Comparison of ENCODE assay signal across 1 cellular context in the genomic region with DNA sequence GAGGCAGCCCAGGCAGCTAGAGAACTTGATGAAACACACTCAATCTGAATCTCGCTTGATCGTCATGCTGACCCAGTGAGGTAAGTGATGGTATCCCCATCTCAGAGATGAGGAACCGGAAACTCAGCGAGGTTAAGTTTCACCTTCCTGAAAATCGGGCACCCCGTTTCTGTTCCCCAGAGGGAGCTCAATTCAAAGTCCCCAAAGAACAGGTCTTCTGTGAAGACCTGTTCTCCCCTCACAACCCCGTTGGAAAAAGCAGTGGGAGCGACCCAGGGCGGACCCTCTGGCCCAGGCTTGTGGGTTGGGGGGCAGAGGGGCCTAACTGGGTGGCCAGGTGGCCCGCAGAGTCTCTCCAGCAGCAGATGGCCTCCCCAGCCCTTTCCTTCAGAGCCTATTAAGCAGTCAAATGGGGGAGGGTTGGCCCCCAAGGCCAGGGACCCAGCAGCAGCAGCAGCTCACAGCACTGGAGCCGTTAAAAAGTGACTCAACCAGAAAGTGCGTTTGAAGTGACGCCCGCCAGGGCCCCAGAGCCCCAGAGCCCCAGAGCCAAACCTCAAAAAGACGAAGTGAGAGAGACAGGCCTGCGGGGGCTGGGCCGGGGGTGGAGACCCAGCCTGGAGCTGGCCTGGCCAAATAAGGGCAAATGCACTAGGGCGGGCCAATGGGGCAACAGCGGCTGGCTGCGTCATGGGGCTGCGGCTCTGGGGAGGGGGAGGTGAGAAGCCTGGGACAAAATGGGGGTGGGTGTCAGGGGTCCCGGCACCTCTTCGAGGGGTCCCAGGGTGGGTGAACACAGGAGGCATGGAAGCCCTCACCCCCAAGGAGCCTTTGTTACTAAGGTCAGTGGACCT.
TF ChIP-seq lines count a peak whose summit lies in the region.

No MANE protein-coding gene starts in this region.

TF ChIP-seq in K562, 482 proteins besides CTCF, POLR2A, EP300 and RAD21 (continued from another document and continues in another):
- TF ChIP-seq, protein P1, sequence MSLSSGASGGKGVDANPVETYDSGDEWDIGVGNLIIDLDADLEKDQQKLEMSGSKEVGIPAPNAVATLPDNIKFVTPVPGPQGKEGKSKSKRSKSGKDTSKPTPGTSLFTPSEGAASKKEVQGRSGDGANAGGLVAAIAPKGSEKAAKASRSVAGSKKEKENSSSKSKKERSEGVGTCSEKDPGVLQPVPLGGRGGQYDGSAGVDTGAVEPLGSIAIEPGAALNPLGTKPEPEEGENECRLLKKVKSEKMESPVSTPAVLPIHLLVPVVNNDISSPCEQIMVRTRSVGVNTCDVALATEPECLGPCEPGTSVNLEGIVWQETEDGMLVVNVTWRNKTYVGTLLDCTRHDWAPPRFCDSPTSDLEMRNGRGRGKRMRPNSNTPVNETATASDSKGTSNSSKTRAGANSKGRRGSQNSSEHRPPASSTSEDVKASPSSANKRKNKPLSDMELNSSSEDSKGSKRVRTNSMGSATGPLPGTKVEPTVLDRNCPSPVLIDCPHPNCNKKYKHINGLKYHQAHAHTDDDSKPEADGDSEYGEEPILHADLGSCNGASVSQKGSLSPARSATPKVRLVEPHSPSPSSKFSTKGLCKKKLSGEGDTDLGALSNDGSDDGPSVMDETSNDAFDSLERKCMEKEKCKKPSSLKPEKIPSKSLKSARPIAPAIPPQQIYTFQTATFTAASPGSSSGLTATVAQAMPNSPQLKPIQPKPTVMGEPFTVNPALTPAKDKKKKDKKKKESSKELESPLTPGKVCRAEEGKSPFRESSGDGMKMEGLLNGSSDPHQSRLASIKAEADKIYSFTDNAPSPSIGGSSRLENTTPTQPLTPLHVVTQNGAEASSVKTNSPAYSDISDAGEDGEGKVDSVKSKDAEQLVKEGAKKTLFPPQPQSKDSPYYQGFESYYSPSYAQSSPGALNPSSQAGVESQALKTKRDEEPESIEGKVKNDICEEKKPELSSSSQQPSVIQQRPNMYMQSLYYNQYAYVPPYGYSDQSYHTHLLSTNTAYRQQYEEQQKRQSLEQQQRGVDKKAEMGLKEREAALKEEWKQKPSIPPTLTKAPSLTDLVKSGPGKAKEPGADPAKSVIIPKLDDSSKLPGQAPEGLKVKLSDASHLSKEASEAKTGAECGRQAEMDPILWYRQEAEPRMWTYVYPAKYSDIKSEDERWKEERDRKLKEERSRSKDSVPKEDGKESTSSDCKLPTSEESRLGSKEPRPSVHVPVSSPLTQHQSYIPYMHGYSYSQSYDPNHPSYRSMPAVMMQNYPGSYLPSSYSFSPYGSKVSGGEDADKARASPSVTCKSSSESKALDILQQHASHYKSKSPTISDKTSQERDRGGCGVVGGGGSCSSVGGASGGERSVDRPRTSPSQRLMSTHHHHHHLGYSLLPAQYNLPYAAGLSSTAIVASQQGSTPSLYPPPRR (CRISPR knock-in tag; IDR thresholded peaks at IDR 0.05; ENCODE audit: borderline replicate concordance): no peak
- no peak for TF ChIP-seq CAMTA2 (CRISPR knock-in tag; conservative IDR thresholded peaks at IDR 0.05)
- TF ChIP-seq, protein P2, sequence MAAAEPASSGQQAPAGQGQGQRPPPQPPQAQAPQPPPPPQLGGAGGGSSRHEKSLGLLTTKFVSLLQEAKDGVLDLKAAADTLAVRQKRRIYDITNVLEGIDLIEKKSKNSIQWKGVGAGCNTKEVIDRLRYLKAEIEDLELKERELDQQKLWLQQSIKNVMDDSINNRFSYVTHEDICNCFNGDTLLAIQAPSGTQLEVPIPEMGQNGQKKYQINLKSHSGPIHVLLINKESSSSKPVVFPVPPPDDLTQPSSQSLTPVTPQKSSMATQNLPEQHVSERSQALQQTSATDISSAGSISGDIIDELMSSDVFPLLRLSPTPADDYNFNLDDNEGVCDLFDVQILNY (CRISPR knock-in tag; IDR thresholded peaks at IDR 0.05): 0 out of 2 replicates have a peak, but pooled peaks have one; percentile 34
- TF ChIP-seq, protein P3, sequence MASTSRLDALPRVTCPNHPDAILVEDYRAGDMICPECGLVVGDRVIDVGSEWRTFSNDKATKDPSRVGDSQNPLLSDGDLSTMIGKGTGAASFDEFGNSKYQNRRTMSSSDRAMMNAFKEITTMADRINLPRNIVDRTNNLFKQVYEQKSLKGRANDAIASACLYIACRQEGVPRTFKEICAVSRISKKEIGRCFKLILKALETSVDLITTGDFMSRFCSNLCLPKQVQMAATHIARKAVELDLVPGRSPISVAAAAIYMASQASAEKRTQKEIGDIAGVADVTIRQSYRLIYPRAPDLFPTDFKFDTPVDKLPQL (IDR thresholded peaks at IDR 0.05; ENCODE audit: extremely low read depth, insufficient read length): peak; percentile 20
- no peak for TF ChIP-seq RBM25 (IDR thresholded peaks at IDR 0.05; ENCODE audit: low read depth, low read length, severe bottlenecking)
- peak; percentile 40; the same call in 1 of the 2 replicates for TF ChIP-seq NFE2 (IDR thresholded peaks at IDR 0.05; ENCODE audit: low read depth)
- peak; percentile 51 for TF ChIP-seq FOS (IDR thresholded peaks at IDR 0.05; ENCODE audit: extremely low read depth, insufficient read length)
- TF ChIP-seq SMAD4 (CRISPR knock-in tag; conservative IDR thresholded peaks at IDR 0.05): peak; percentile 44; the same call in 1 of the 2 replicates
- TF ChIP-seq RB1 (IDR thresholded peaks at IDR 0.05; ENCODE audit: low read depth): peak; percentile 49; the same call in 1 of the 2 replicates
- TF ChIP-seq SAFB (IDR thresholded peaks at IDR 0.05; ENCODE audit: borderline replicate concordance, low read depth, low read length): no peak
- no peak for TF ChIP-seq ZNF239 (CRISPR knock-in tag; IDR thresholded peaks at IDR 0.05)
- TF ChIP-seq HNRNPK (IDR thresholded peaks at IDR 0.05; ENCODE audit: low read depth, low read length, poor library complexity, severe bottlenecking): no peak
- TF ChIP-seq YY1 (IDR thresholded peaks at IDR 0.05; ENCODE audit: borderline replicate concordance in 1 of 3, control insufficient read depth in 1 of 3, extremely low read depth in 1 of 3, insufficient read depth in 3 of 3, insufficient read length in 1 of 3, insufficient replicate concordance in 2 of 3, low read depth in 1 of 3, low read length in 2 of 3): peak in 2 of 3 experiments; percentile 32 to 55
- TF ChIP-seq ZNF165 (CRISPR knock-in tag; IDR thresholded peaks at IDR 0.05; ENCODE audit: borderline replicate concordance): no peak
- no peak for TF ChIP-seq ZC3H11A (IDR thresholded peaks at IDR 0.05; ENCODE audit: low read depth, low read length)
- peak; percentile 87; the same call in 1 of the 2 replicates for TF ChIP-seq FOXK1 (CRISPR knock-in tag; IDR thresholded peaks at IDR 0.05; ENCODE audit: borderline replicate concordance)
- TF ChIP-seq, protein P4, sequence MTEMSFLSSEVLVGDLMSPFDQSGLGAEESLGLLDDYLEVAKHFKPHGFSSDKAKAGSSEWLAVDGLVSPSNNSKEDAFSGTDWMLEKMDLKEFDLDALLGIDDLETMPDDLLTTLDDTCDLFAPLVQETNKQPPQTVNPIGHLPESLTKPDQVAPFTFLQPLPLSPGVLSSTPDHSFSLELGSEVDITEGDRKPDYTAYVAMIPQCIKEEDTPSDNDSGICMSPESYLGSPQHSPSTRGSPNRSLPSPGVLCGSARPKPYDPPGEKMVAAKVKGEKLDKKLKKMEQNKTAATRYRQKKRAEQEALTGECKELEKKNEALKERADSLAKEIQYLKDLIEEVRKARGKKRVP (CRISPR knock-in tag; IDR thresholded peaks at IDR 0.05): no peak
- no peak for TF ChIP-seq ZNF23 (CRISPR knock-in tag; IDR thresholded peaks at IDR 0.05)
- TF ChIP-seq ZNF707 (CRISPR knock-in tag; conservative IDR thresholded peaks at IDR 0.05): no peak
- no peak for TF ChIP-seq RBM34 (IDR thresholded peaks at IDR 0.05; ENCODE audit: borderline replicate concordance, insufficient read depth, low read length)
- TF ChIP-seq, protein P5, sequence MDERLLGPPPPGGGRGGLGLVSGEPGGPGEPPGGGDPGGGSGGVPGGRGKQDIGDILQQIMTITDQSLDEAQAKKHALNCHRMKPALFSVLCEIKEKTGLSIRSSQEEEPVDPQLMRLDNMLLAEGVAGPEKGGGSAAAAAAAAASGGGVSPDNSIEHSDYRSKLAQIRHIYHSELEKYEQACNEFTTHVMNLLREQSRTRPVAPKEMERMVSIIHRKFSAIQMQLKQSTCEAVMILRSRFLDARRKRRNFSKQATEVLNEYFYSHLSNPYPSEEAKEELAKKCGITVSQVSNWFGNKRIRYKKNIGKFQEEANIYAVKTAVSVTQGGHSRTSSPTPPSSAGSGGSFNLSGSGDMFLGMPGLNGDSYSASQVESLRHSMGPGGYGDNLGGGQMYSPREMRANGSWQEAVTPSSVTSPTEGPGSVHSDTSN (CRISPR knock-in tag; IDR thresholded peaks at IDR 0.05; ENCODE audit: low read depth): no peak
- TF ChIP-seq, protein P5 (tag; conservative IDR thresholded peaks at IDR 0.05; ENCODE audit: low read depth): peak; percentile 17; the same call in 1 of the 2 replicates
- peak; percentile 82 for TF ChIP-seq JUND (IDR thresholded peaks at IDR 0.05; ENCODE audit: borderline replicate concordance, low read depth, low read length)
- no peak; the same call in 2 of the 3 replicates for TF ChIP-seq JUND (tag; IDR thresholded peaks at IDR 0.05; ENCODE audit: borderline replicate concordance, low read depth, low read length)
- peak; percentile 62; the same call in 1 of the 2 replicates for TF ChIP-seq ESRRA (IDR thresholded peaks at IDR 0.05; ENCODE audit: borderline replicate concordance, low read depth)
- no peak for TF ChIP-seq HMG20A (CRISPR knock-in tag; conservative IDR thresholded peaks at IDR 0.05)
- TF ChIP-seq, protein P6, sequence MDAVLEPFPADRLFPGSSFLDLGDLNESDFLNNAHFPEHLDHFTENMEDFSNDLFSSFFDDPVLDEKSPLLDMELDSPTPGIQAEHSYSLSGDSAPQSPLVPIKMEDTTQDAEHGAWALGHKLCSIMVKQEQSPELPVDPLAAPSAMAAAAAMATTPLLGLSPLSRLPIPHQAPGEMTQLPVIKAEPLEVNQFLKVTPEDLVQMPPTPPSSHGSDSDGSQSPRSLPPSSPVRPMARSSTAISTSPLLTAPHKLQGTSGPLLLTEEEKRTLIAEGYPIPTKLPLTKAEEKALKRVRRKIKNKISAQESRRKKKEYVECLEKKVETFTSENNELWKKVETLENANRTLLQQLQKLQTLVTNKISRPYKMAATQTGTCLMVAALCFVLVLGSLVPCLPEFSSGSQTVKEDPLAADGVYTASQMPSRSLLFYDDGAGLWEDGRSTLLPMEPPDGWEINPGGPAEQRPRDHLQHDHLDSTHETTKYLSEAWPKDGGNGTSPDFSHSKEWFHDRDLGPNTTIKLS (IDR thresholded peaks at IDR 0.05; ENCODE audit: borderline replicate concordance, low read depth): no peak; the same call in 1 of the 2 replicates
- TF ChIP-seq SLC30A9 (CRISPR knock-in tag; IDR thresholded peaks at IDR 0.05): no peak
- no peak for TF ChIP-seq MCM5 (IDR thresholded peaks at IDR 0.05; ENCODE audit: low read depth)
- TF ChIP-seq, protein P7, sequence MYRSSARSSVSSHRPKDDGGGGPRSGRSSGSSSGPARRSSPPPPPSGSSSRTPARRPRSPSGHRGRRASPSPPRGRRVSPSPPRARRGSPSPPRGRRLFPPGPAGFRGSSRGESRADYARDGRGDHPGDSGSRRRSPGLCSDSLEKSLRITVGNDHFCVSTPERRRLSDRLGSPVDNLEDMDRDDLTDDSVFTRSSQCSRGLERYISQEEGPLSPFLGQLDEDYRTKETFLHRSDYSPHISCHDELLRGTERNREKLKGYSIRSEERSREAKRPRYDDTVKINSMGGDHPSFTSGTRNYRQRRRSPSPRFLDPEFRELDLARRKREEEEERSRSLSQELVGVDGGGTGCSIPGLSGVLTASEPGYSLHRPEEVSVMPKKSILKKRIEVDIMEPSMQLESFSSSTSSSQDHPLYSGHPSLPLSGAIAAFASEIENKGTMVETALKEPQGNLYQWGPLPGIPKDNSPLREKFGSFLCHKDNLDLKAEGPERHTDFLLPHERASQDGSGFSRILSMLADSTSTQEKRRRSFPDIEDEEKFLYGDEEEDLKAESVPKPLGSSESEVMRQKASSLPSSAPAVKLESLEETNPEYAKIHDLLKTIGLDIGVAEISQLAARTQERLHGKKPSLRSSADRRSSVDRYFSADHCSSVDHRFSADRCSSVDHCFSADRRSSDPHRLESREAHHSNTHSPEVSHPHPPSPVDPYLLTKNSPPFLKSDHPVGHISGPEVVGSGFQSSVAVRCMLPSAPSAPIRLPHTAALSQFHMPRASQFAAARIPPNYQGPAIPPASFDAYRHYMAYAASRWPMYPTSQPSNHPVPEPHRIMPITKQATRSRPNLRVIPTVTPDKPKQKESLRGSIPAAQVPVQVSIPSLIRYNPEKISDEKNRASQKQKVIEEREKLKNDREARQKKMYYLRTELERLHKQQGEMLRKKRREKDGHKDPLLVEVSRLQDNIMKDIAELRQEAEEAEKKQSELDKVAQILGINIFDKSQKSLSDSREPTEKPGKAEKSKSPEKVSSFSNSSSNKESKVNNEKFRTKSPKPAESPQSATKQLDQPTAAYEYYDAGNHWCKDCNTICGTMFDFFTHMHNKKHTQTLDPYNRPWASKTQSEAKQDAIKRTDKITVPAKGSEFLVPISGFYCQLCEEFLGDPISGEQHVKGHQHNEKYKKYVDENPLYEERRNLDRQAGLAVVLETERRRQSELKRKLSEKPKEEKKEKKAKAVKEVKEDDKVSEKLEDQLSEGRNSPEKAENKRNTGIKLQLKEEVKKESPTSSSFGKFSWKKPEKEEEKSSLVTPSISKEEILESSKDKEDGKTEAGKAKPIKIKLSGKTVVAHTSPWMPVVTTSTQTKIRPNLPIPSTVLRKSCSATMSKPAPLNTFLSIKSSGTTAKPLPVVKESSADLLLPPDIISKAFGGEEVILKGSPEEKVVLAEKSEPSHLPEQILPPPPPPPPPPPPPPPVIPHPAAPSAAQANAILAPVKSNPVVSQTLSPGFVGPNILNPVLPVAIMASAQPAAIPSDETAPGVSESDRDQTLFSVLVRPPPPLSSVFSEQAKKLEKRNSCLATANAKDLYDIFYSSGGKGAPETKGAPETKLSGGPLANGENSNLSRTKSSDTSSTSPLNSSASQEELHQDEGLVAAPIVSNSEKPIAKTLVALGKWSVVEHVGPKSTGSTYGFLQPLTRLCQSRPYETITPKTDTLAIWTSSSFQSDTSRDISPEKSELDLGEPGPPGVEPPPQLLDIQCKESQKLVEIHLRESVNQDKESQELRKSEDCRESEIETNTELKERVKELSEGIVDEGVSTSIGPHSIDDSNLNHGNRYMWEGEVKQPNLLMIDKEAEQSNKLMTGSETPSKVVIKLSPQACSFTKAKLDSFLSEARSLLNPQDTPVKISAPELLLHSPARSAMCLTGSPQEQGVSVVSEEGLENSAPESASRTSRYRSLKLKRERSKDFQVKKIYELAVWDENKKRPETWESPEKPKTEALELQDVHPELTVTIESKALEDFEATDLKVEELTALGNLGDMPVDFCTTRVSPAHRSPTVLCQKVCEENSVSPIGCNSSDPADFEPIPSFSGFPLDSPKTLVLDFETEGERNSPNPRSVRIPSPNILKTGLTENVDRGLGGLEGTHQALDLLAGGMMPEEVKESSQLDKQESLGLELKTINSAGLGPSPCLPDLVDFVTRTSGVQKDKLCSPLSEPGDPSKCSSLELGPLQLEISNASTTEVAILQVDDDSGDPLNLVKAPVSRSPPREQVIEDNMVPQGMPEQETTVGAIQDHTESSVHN (IDR thresholded peaks at IDR 0.05; ENCODE audit: borderline replicate concordance in 1 of 2, low read depth in 1 of 2): no peak
